17 cellular contexts compared by ENCODE assay signal in genomic region chr11:98616256-98616655, GRCh38.
"Had no signal": no experiment of that assay in that cellular context is flagged by ENCODE, and none has a peak within 500 bp of the region (broad histone marks: within the 10 kb centered on the region; RNA-seq: fewer than 3 reads in every experiment).

No MANE protein-coding gene starts in this region.

- H3K36me3 ChIP-seq: suprapubic skin had no signal

- H3K9ac ChIP-seq: parathyroid adenoma had no signal

- H3K4me1 ChIP-seq: parathyroid adenoma, suprapubic skin had no signal

- FAIRE-seq: frontal cortex, TTC549 had no signal

- H3K27ac ChIP-seq: parathyroid adenoma, suprapubic skin had no signal

- DNase-seq: activated B cell treated with CpG ODN at 0.5 μM for 24 hours; activated CD4-positive, alpha-beta T cell treated with anti-CD3 and anti-CD28 coated beads, Interleukin-2, amount 10 ng/mL, durations not matched to agents 24 days and 14 days; activated CD8-positive, alpha-beta memory T cell treated with anti-CD3 and anti-CD28 coated beads, Interleukin-2, amount 50 U/mL, for 48 hours; activated gamma-delta T cell; activated T-cell treated with anti-CD3 and anti-CD28 coated beads, Interleukin-2, amount 50 U/mL, for 72 hours; amygdala; effector CD8-positive, alpha-beta T cell; head of caudate nucleus; left colon; naive B cell; retina; stimulated activated CD4-positive, alpha-beta T cell treated with anti-CD3 and anti-CD28 coated beads, Interleukin-15, amount 100 ng/mL, for 24 hours; trophoblast cell had no signal

- H3K4me3 ChIP-seq: suprapubic skin had no signal
